ENCODE assay signal across 20 cellular contexts in the genomic region with DNA sequence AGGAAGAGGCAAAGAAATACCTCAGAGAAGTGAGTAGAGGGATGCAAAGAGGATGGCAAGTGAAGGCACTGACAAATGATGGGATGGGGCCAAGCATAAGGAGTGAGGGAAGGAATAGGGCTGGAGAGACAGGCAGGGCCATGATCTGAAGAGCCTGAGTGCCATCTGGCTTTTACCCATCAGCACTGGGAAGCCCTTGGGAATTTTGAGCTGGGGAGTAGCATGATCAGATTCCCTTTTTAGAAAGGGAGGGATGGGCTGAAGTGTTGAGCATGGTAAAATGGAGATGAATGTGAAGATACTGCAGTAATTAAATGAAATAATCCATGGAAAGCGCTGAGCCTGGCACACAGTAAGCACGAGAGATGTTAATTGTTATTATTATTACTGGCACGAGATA. TPM values are rescaled to one million over a fixed set of nuclear protein-coding genes. Genes with fewer than 3 reads are reported as not detected.
"Had no signal": no experiment of that assay in that cellular context is flagged by ENCODE, and none has a peak within 500 bp of the region (broad histone marks: within the 10 kb centered on the region; RNA-seq: fewer than 3 reads in every experiment).

No MANE protein-coding gene starts in this region.

- H3K4me3 Mint-ChIP-seq: activated CD4-positive, alpha-beta memory T cell treated with anti-CD3 and anti-CD28 coated beads for 36 hours; activated CD4-positive, alpha-beta T cell treated with anti-CD3 and anti-CD28 coated beads for 36 hours; activated CD8-positive, alpha-beta memory T cell treated with anti-CD3 and anti-CD28 coated beads, Interleukin-2, amount 10 ng/mL, durations not matched to agents 7 days and 5 days; activated T-cell treated with anti-CD3 and anti-CD28 coated beads, Interleukin-2, amount 50 U/mL, for 24 hours; naive thymus-derived CD8-positive, alpha-beta T cell; stimulated activated naive B cell treated with anti-CD40 and anti-IgM and Interleukin-4, amounts not matched to agents 10 μg/mL and 1 μg/mL and 100 μg/mL, for 72 hours had no signal

- DNase-seq: activated CD4-positive, alpha-beta memory T cell treated with anti-CD3 and anti-CD28 coated beads for 36 hours; activated CD4-positive, alpha-beta T cell treated with anti-CD3 and anti-CD28 coated beads for 36 hours; activated CD8-positive, alpha-beta memory T cell treated with anti-CD3 and anti-CD28 coated beads, Interleukin-2, amount 10 ng/mL, durations not matched to agents 7 days and 5 days; activated effector memory CD4-positive, alpha-beta T cell treated with Interleukin-2 at 50 U/mL for 16 hours; activated naive CD4-positive, alpha-beta T cell treated with anti-CD3 and anti-CD28 coated beads, Interleukin-2, amount 50 U/mL, for 16 hours; activated T-cell treated with anti-CD3 and anti-CD28 coated beads, Interleukin-2, amount 50 U/mL, for 24 hours; adrenal gland; gastrocnemius medialis; heart right ventricle; left cardiac atrium; lower lobe of right lung; naive thymus-derived CD8-positive, alpha-beta T cell; retina; stimulated activated CD4-positive, alpha-beta T cell treated with anti-CD3 and anti-CD28 coated beads, Interleukin-2, amount 100 ng/mL, for 48 hours; stimulated activated naive B cell treated with anti-CD40 and anti-IgM and Interleukin-4, amounts not matched to agents 10 μg/mL and 1 μg/mL and 100 μg/mL, for 72 hours; T-helper 1 cell had no signal

- H3K27ac ChIP-seq: adrenal gland, cardiac muscle cell, gastrocnemius medialis, heart right ventricle, lower lobe of right lung, tibial nerve had no signal

- H3K27me3 Mint-ChIP-seq: activated CD4-positive, alpha-beta memory T cell treated with anti-CD3 and anti-CD28 coated beads for 36 hours; activated CD4-positive, alpha-beta T cell treated with anti-CD3 and anti-CD28 coated beads for 36 hours; activated T-cell treated with anti-CD3 and anti-CD28 coated beads, Interleukin-2, amount 50 U/mL, for 24 hours; naive thymus-derived CD8-positive, alpha-beta T cell; stimulated activated naive B cell treated with anti-CD40 and anti-IgM and Interleukin-4, amounts not matched to agents 10 μg/mL and 1 μg/mL and 100 μg/mL, for 72 hours had no signal

- H3K9me3 ChIP-seq: adrenal gland, gastrocnemius medialis, heart right ventricle, lower lobe of right lung, tibial nerve had no signal

- H3K36me3 ChIP-seq: gastrocnemius medialis, lower lobe of right lung, tibial nerve had no signal

- H3K4me1 Mint-ChIP-seq: activated CD4-positive, alpha-beta T cell treated with anti-CD3 and anti-CD28 coated beads for 36 hours; activated CD8-positive, alpha-beta memory T cell treated with anti-CD3 and anti-CD28 coated beads, Interleukin-2, amount 10 ng/mL, durations not matched to agents 7 days and 5 days; naive thymus-derived CD8-positive, alpha-beta T cell; stimulated activated naive B cell treated with anti-CD40 and anti-IgM and Interleukin-4, amounts not matched to agents 10 μg/mL and 1 μg/mL and 100 μg/mL, for 72 hours had no signal

- H3K9me3 Mint-ChIP-seq: activated CD4-positive, alpha-beta memory T cell treated with anti-CD3 and anti-CD28 coated beads for 36 hours; activated T-cell treated with anti-CD3 and anti-CD28 coated beads, Interleukin-2, amount 50 U/mL, for 24 hours; naive thymus-derived CD8-positive, alpha-beta T cell; stimulated activated naive B cell treated with anti-CD40 and anti-IgM and Interleukin-4, amounts not matched to agents 10 μg/mL and 1 μg/mL and 100 μg/mL, for 72 hours had no signal

- ATAC-seq: activated CD4-positive, alpha-beta T cell treated with anti-CD3 and anti-CD28 coated beads for 36 hours; activated CD8-positive, alpha-beta memory T cell treated with anti-CD3 and anti-CD28 coated beads, Interleukin-2, amount 10 ng/mL, durations not matched to agents 7 days and 5 days; gastrocnemius medialis; heart right ventricle; left cardiac atrium; lower lobe of right lung; naive thymus-derived CD8-positive, alpha-beta T cell; stimulated activated naive B cell treated with anti-CD40 and anti-IgM and Interleukin-4, amounts not matched to agents 10 μg/mL and 1 μg/mL and 100 μg/mL, for 72 hours had no signal

- H3K4me3 ChIP-seq: adrenal gland, cardiac muscle cell, gastrocnemius medialis, heart right ventricle, lower lobe of right lung, tibial nerve had no signal

- H3K36me3 Mint-ChIP-seq: activated CD4-positive, alpha-beta memory T cell treated with anti-CD3 and anti-CD28 coated beads for 36 hours; activated CD8-positive, alpha-beta memory T cell treated with anti-CD3 and anti-CD28 coated beads, Interleukin-2, amount 10 ng/mL, durations not matched to agents 7 days and 5 days; naive thymus-derived CD8-positive, alpha-beta T cell; stimulated activated naive B cell treated with anti-CD40 and anti-IgM and Interleukin-4, amounts not matched to agents 10 μg/mL and 1 μg/mL and 100 μg/mL, for 72 hours had no signal

- H3K27me3 ChIP-seq: adrenal gland, cardiac muscle cell, gastrocnemius medialis, heart right ventricle, tibial nerve had no signal

- H3K27ac Mint-ChIP-seq: activated CD4-positive, alpha-beta memory T cell treated with anti-CD3 and anti-CD28 coated beads for 36 hours; activated CD4-positive, alpha-beta T cell treated with anti-CD3 and anti-CD28 coated beads for 36 hours; activated CD8-positive, alpha-beta memory T cell treated with anti-CD3 and anti-CD28 coated beads, Interleukin-2, amount 10 ng/mL, durations not matched to agents 7 days and 5 days; activated T-cell treated with anti-CD3 and anti-CD28 coated beads, Interleukin-2, amount 50 U/mL, for 24 hours; stimulated activated naive B cell treated with anti-CD40 and anti-IgM and Interleukin-4, amounts not matched to agents 10 μg/mL and 1 μg/mL and 100 μg/mL, for 72 hours had no signal

RNA-seq across cellular contexts. Expression of gene RBP1, which starts 9.9 kb away (rescaled TPM):
- total RNA-seq: activated CD4-positive, alpha-beta memory T cell treated with anti-CD3 and anti-CD28 coated beads for 36 hours; activated CD4-positive, alpha-beta T cell treated with anti-CD3 and anti-CD28 coated beads for 36 hours; activated CD8-positive, alpha-beta memory T cell treated with anti-CD3 and anti-CD28 coated beads, Interleukin-2, amount 10 ng/mL, durations not matched to agents 7 days and 5 days; naive thymus-derived CD8-positive, alpha-beta T cell had no signal
- polyA plus RNA-seq: naive thymus-derived CD8-positive, alpha-beta T cell had no signal

RNA-seq across cellular contexts. Expression of gene RBP2, which starts 53.3 kb away (rescaled TPM):
- total RNA-seq: activated CD4-positive, alpha-beta memory T cell treated with anti-CD3 and anti-CD28 coated beads for 36 hours; activated CD4-positive, alpha-beta T cell treated with anti-CD3 and anti-CD28 coated beads for 36 hours; activated CD8-positive, alpha-beta memory T cell treated with anti-CD3 and anti-CD28 coated beads, Interleukin-2, amount 10 ng/mL, durations not matched to agents 7 days and 5 days; cardiac muscle cell; dermis microvascular lymphatic vessel endothelial cell; epithelial cell of proximal tubule; gastrocnemius medialis; heart right ventricle; left cardiac atrium; naive thymus-derived CD8-positive, alpha-beta T cell; tibial nerve had no signal
- polyA plus RNA-seq: cardiac muscle cell; heart right ventricle; naive thymus-derived CD8-positive, alpha-beta T cell had no signal
